Comparison of ENCODE assay signal across 10 cellular contexts in genomic region chr17:57338257-57338919, GRCh38.
A peak's percentile ranks its signal among the peaks of the same experiment; 100 is the strongest.
DNase-seq lines count a peak whose midpoint lies in the region; ATAC-seq and TF ChIP-seq lines count a peak whose summit lies in the region.
"Had no signal": no experiment of that assay in that cellular context is flagged by ENCODE, and none has a peak within 500 bp of the region (broad histone marks: within the 10 kb centered on the region; RNA-seq: fewer than 3 reads in every experiment).

No MANE protein-coding gene starts in this region.

- DNase-seq in DND-41 (peak; percentile 40), WTC11 (ENCODE audit: low spot score) (no peak), foreskin melanocyte (no peak), substantia nigra (lab: John Stamatoyannopoulos, UW) (no peak), suprapubic skin (ENCODE audit: low spot score in 2 of 2) (no peak), SW 1271 (lab: John Stamatoyannopoulos, UW) (no peak)
- DNase-seq: DMS153 had no signal

- no peak overlapping the region for H3K4me3 Mint-ChIP-seq in WTC11
- H3K4me3 Mint-ChIP-seq: central memory CD8-positive, alpha-beta T cell had no signal

- peaks cover 100% of the 10 kb centered on the region for H3K79me2 ChIP-seq in DND-41 (ENCODE audit: insufficient read depth, low read length)

- peak; percentile 73 for ATAC-seq in DND-41 (ENCODE audit: insufficient read depth, low read depth)
- peak; percentile 53 for ATAC-seq in GM19452 (IDR thresholded peaks at IDR 0.05; ENCODE audit: unreplicated experiment)
- peak; percentile 73 for ATAC-seq in HG03469 (IDR thresholded peaks at IDR 0.05; ENCODE audit: unreplicated experiment)
- ATAC-seq in WTC11 = peak; percentile 49; the same call in 1 of the 2 replicates

- 82% methylated on average over 13 of the region's 13 CpGs for WGBS in suprapubic skin

- TF ChIP-seq CTCF in DND-41 (IDR thresholded peaks at IDR 0.05; ENCODE audit: borderline replicate concordance, extremely low read depth, low read length, poor library complexity, severe bottlenecking) (no peak), WTC11 (IDR thresholded peaks at IDR 0.05) (no peak), suprapubic skin (IDR thresholded peaks at IDR 0.05) (no peak)

- peaks cover 53% of the 10 kb centered on the region for H3K4me1 Mint-ChIP-seq in WTC11

- H3K27me3 Mint-ChIP-seq in WTC11 (ENCODE audit: low read depth) = no peaks in the 10 kb centered on the region; the same call in 1 of the 2 replicates
- H3K27me3 Mint-ChIP-seq: central memory CD8-positive, alpha-beta T cell had no signal

- peaks cover 13% of the 10 kb centered on the region for H3K9me3 Mint-ChIP-seq in WTC11
- H3K9me3 Mint-ChIP-seq: central memory CD8-positive, alpha-beta T cell had no signal

- H3K9ac ChIP-seq in DND-41 (ENCODE audit: low read depth, low read length) = no peak overlapping the region

- POLR2A ChIA-PET in WTC11 (lab: Charles Lee) = no interaction called here

- H4K20me1 ChIP-seq in DND-41 (ENCODE audit: insufficient read depth, low read length) = peaks cover 81% of the 10 kb centered on the region

- H3K27me3 ChIP-seq in DND-41 (ENCODE audit: insufficient read depth, low read length, poor library complexity) = no peaks in the 10 kb centered on the region
- H3K27me3 ChIP-seq in suprapubic skin = no peaks in the 10 kb centered on the region

- no peak overlapping the region for H2AFZ ChIP-seq in DND-41 (ENCODE audit: low read depth, low read length)

- peaks cover 85% of the 10 kb centered on the region for H3K36me3 ChIP-seq in DND-41 (ENCODE audit: insufficient read depth, low read length)
- H3K36me3 ChIP-seq in suprapubic skin = no peaks in the 10 kb centered on the region

- CTCF ChIA-PET in WTC11 (lab: Charles Lee) = interaction anchor here (1.4 kb wide), 1 partner anchor 96 kb away, joined by 5 read pairs; no protein-coding TSS in a partner anchor

- peaks cover 63% of the 10 kb centered on the region for H3K4me1 ChIP-seq in DND-41 (ENCODE audit: insufficient read depth, low read length)
- no peaks in the 10 kb centered on the region for H3K4me1 ChIP-seq in suprapubic skin

- no peak overlapping the region for H3K4me2 ChIP-seq in DND-41 (ENCODE audit: insufficient read depth, low read length)

- H3K27ac Mint-ChIP-seq in WTC11 = peak overlapping the region; percentile 52; the same call in 1 of the 2 replicates

- H3K4me3 ChIP-seq in DND-41 (ENCODE audit: low read depth in 1 of 2, low read length in 2 of 2) (no peak overlapping the region), suprapubic skin (no peak overlapping the region)

- TF ChIP-seq POLR2A in suprapubic skin (IDR thresholded peaks at IDR 0.05) = no peak

- peaks cover 14% of the 10 kb centered on the region for H3K36me3 Mint-ChIP-seq in WTC11

- H3K9me3 ChIP-seq in DND-41 (ENCODE audit: insufficient read depth, low read length, severe bottlenecking) (no peaks in the 10 kb centered on the region), suprapubic skin (no peaks in the 10 kb centered on the region)

- H3K27ac ChIP-seq in DND-41 (ENCODE audit: low read length) (peak overlapping the region; percentile 61), substantia nigra (ENCODE audit: low read depth, low read length, poor library complexity, severe bottlenecking) (no peak overlapping the region), suprapubic skin (no peak overlapping the region)

- no peak for TF ChIP-seq EP300 in suprapubic skin (IDR thresholded peaks at IDR 0.05)

TF ChIP-seq in WTC11, 78 proteins besides CTCF, POLR2A, EP300 and RAD21 (continues in another document):
- TF ChIP-seq ETV6 (CRISPR knock-in tag; IDR thresholded peaks at IDR 0.05) (no peak), NFE2L1 (CRISPR knock-in tag; IDR thresholded peaks at IDR 0.05) (no peak), GABPB1 (CRISPR knock-in tag; IDR thresholded peaks at IDR 0.05) (no peak), NFYB (CRISPR knock-in tag; conservative IDR thresholded peaks at IDR 0.05; ENCODE audit: low read depth) (no peak), EMX1 (CRISPR knock-in tag; IDR thresholded peaks at IDR 0.05) (no peak), ESRRA (CRISPR knock-in tag; IDR thresholded peaks at IDR 0.05; ENCODE audit: borderline replicate concordance) (no peak), FOXP4 (CRISPR knock-in tag; IDR thresholded peaks at IDR 0.05) (no peak), NR2C2 (CRISPR knock-in tag; IDR thresholded peaks at IDR 0.05) (no peak), FOXK1 (CRISPR knock-in tag; IDR thresholded peaks at IDR 0.05) (no peak), ZNF232 (CRISPR knock-in tag; IDR thresholded peaks at IDR 0.05) (no peak), FOXP1 (CRISPR knock-in tag; IDR thresholded peaks at IDR 0.05; ENCODE audit: borderline replicate concordance) (no peak), ZNF263 (CRISPR knock-in tag; IDR thresholded peaks at IDR 0.05; ENCODE audit: low read depth) (no peak)
- TF ChIP-seq, protein P1, sequence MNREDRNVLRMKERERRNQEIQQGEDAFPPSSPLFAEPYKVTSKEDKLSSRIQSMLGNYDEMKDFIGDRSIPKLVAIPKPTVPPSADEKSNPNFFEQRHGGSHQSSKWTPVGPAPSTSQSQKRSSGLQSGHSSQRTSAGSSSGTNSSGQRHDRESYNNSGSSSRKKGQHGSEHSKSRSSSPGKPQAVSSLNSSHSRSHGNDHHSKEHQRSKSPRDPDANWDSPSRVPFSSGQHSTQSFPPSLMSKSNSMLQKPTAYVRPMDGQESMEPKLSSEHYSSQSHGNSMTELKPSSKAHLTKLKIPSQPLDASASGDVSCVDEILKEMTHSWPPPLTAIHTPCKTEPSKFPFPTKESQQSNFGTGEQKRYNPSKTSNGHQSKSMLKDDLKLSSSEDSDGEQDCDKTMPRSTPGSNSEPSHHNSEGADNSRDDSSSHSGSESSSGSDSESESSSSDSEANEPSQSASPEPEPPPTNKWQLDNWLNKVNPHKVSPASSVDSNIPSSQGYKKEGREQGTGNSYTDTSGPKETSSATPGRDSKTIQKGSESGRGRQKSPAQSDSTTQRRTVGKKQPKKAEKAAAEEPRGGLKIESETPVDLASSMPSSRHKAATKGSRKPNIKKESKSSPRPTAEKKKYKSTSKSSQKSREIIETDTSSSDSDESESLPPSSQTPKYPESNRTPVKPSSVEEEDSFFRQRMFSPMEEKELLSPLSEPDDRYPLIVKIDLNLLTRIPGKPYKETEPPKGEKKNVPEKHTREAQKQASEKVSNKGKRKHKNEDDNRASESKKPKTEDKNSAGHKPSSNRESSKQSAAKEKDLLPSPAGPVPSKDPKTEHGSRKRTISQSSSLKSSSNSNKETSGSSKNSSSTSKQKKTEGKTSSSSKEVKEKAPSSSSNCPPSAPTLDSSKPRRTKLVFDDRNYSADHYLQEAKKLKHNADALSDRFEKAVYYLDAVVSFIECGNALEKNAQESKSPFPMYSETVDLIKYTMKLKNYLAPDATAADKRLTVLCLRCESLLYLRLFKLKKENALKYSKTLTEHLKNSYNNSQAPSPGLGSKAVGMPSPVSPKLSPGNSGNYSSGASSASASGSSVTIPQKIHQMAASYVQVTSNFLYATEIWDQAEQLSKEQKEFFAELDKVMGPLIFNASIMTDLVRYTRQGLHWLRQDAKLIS (CRISPR knock-in tag; IDR thresholded peaks at IDR 0.05; ENCODE audit: borderline replicate concordance) = no peak
- TF ChIP-seq, protein P2, sequence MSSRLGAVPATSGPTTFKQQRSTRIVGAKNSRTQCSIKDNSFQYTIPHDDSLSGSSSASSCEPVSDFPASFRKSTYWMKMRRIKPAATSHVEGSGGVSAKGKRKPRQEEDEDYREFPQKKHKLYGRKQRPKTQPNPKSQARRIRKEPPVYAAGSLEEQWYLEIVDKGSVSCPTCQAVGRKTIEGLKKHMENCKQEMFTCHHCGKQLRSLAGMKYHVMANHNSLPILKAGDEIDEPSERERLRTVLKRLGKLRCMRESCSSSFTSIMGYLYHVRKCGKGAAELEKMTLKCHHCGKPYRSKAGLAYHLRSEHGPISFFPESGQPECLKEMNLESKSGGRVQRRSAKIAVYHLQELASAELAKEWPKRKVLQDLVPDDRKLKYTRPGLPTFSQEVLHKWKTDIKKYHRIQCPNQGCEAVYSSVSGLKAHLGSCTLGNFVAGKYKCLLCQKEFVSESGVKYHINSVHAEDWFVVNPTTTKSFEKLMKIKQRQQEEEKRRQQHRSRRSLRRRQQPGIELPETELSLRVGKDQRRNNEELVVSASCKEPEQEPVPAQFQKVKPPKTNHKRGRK (CRISPR knock-in tag; IDR thresholded peaks at IDR 0.05; ENCODE audit: borderline replicate concordance) = no peak
- TF ChIP-seq, protein P3, sequence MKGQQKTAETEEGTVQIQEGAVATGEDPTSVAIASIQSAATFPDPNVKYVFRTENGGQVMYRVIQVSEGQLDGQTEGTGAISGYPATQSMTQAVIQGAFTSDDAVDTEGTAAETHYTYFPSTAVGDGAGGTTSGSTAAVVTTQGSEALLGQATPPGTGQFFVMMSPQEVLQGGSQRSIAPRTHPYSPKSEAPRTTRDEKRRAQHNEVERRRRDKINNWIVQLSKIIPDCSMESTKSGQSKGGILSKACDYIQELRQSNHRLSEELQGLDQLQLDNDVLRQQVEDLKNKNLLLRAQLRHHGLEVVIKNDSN (CRISPR knock-in tag; IDR thresholded peaks at IDR 0.05) = no peak
- TF ChIP-seq, protein P4, sequence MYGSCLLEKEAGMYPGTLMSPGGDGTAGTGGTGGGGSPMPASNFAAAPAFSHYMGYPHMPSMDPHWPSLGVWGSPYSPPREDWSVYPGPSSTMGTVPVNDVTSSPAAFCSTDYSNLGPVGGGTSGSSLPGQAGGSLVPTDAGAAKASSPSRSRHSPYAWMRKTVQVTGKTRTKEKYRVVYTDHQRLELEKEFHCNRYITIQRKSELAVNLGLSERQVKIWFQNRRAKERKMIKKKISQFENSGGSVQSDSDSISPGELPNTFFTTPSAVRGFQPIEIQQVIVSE (CRISPR knock-in tag; IDR thresholded peaks at IDR 0.05; ENCODE audit: borderline replicate concordance) = no peak
